31 cellular contexts compared by ENCODE assay signal in genomic region chr15:77706482-77707244, GRCh38.
"Had no signal": no experiment of that assay in that cellular context is flagged by ENCODE, and none has a peak within 500 bp of the region (broad histone marks: within the 10 kb centered on the region; RNA-seq: fewer than 3 reads in every experiment).

No MANE protein-coding gene starts in this region.

- H3K4me1 Mint-ChIP-seq: immature natural killer cell; mesothelial cell of epicardium; naive thymus-derived CD4-positive, alpha-beta T cell; stimulated activated naive CD8-positive, alpha-beta T cell treated with anti-CD3 and anti-CD28 coated beads, Interleukin-15, amount 100 ng/mL, for 72 hours had no signal

- H3K9me3 Mint-ChIP-seq: activated naive CD4-positive, alpha-beta T cell treated with anti-CD3 and anti-CD28 coated beads, Interleukin-2, amount 50 U/mL, for 72 hours; activated T-cell treated with anti-CD3 and anti-CD28 coated beads, Interleukin-2, amount 50 U/mL, for 72 hours; endodermal cell; immature natural killer cell; mesothelial cell of epicardium; naive thymus-derived CD4-positive, alpha-beta T cell; stimulated activated memory B cell treated with anti-CD40 and anti-IgM and Interleukin-4, amounts not matched to agents 10 μg/mL and 1 μg/mL and 100 μg/mL, for 72 hours; stimulated activated naive CD8-positive, alpha-beta T cell treated with anti-CD3 and anti-CD28 coated beads, Interleukin-15, amount 100 ng/mL, for 72 hours; T-helper 2 cell treated with Interferon-gamma antibody and Interleukin-4, amounts not matched to agents 5 μg/mL and 100 μg/mL, for 36 hours had no signal

- FAIRE-seq: kidney had no signal

- H2AFZ ChIP-seq: parathyroid adenoma had no signal

- H3K27me3 ChIP-seq: right atrium auricular region, upper lobe of right lung had no signal

- ATAC-seq: activated naive CD4-positive, alpha-beta T cell treated with anti-CD3 and anti-CD28 coated beads, Interleukin-2, amount 50 U/mL, for 72 hours; activated T-cell treated with anti-CD3 and anti-CD28 coated beads, Interleukin-2, amount 50 U/mL, for 72 hours; esophagus mucosa; heart left ventricle; left colon; naive thymus-derived CD4-positive, alpha-beta T cell; stimulated activated memory B cell treated with anti-CD40 and anti-IgM and Interleukin-4, amounts not matched to agents 10 μg/mL and 1 μg/mL and 100 μg/mL, for 72 hours; stimulated activated naive CD8-positive, alpha-beta T cell treated with anti-CD3 and anti-CD28 coated beads, Interleukin-15, amount 100 ng/mL, for 72 hours; upper lobe of right lung had no signal

- H3K4me1 ChIP-seq: heart left ventricle, parathyroid adenoma, right atrium auricular region, tibial artery, upper lobe of right lung had no signal

- H3K27me3 Mint-ChIP-seq: stimulated activated naive CD8-positive, alpha-beta T cell treated with anti-CD3 and anti-CD28 coated beads, Interleukin-15, amount 100 ng/mL, for 72 hours had no signal

- H3K4me3 Mint-ChIP-seq: activated T-cell treated with anti-CD3 and anti-CD28 coated beads, Interleukin-2, amount 50 U/mL, for 72 hours; brain; endodermal cell; immature natural killer cell; mesothelial cell of epicardium; naive thymus-derived CD4-positive, alpha-beta T cell; stimulated activated memory B cell treated with anti-CD40 and anti-IgM and Interleukin-4, amounts not matched to agents 10 μg/mL and 1 μg/mL and 100 μg/mL, for 72 hours; stimulated activated naive CD8-positive, alpha-beta T cell treated with anti-CD3 and anti-CD28 coated beads, Interleukin-15, amount 100 ng/mL, for 72 hours; T-helper 2 cell treated with Interferon-gamma antibody and Interleukin-4, amounts not matched to agents 5 μg/mL and 100 μg/mL, for 36 hours had no signal

- H3K36me3 ChIP-seq: cardiac muscle cell, heart left ventricle, right atrium auricular region, tibial artery, upper lobe of right lung had no signal

- H3K4me2 ChIP-seq: smooth muscle cell had no signal

- DNase-seq: activated CD4-positive, alpha-beta T cell treated with anti-CD3 and anti-CD28 coated beads for 4 hours; activated CD4-positive, alpha-beta T cell treated with anti-CD3 and anti-CD28 coated beads, Interleukin-2, amount 50 U/mL, for 4 hours; activated naive CD4-positive, alpha-beta T cell; activated T-cell treated with anti-CD3 and anti-CD28 coated beads for 4 hours; activated T-cell treated with anti-CD3 and anti-CD28 coated beads, Interleukin-2, amount 50 U/mL, for 72 hours; endodermal cell; foreskin fibroblast; heart left ventricle; hypothalamus; immature natural killer cell; kidney; left colon; naive thymus-derived CD4-positive, alpha-beta T cell; stimulated activated CD4-positive, alpha-beta T cell treated with anti-CD3 and anti-CD28 coated beads, Interleukin-1b, Interleukin-23, amount 100 ng/mL, for 48 hours; stimulated activated CD4-positive, alpha-beta T cell treated with anti-CD3 and anti-CD28 coated beads, Interleukin-4, amount 100 ng/mL, for 4 hours; stimulated activated CD8-positive, alpha-beta memory T cell treated with anti-CD3 and anti-CD28 coated beads, Interleukin-4, amount 100 ng/mL, for 48 hours; stimulated activated naive CD8-positive, alpha-beta T cell treated with anti-CD3 and anti-CD28 coated beads, Interleukin-15, amount 100 ng/mL, for 72 hours; substantia nigra; tibial artery; upper lobe of right lung had no signal

- H3K79me2 ChIP-seq: parathyroid adenoma had no signal

- H3K4me3 ChIP-seq: cardiac muscle cell, heart left ventricle, right atrium auricular region, smooth muscle cell, tibial artery, upper lobe of right lung had no signal

- H3K36me3 Mint-ChIP-seq: activated naive CD4-positive, alpha-beta T cell treated with anti-CD3 and anti-CD28 coated beads, Interleukin-2, amount 50 U/mL, for 72 hours; brain; immature natural killer cell; mesothelial cell of epicardium; naive thymus-derived CD4-positive, alpha-beta T cell; stimulated activated memory B cell treated with anti-CD40 and anti-IgM and Interleukin-4, amounts not matched to agents 10 μg/mL and 1 μg/mL and 100 μg/mL, for 72 hours had no signal

- H3K27ac ChIP-seq: cardiac muscle cell, heart left ventricle, parathyroid adenoma, right atrium auricular region, tibial artery, upper lobe of right lung, VCaP had no signal

- H3K9me3 ChIP-seq: heart left ventricle, right atrium auricular region, tibial artery, upper lobe of right lung had no signal

- H3K27ac Mint-ChIP-seq: activated T-cell treated with anti-CD3 and anti-CD28 coated beads, Interleukin-2, amount 50 U/mL, for 72 hours; brain; endodermal cell; immature natural killer cell; mesothelial cell of epicardium; naive thymus-derived CD4-positive, alpha-beta T cell; stimulated activated memory B cell treated with anti-CD40 and anti-IgM and Interleukin-4, amounts not matched to agents 10 μg/mL and 1 μg/mL and 100 μg/mL, for 72 hours; stimulated activated naive CD8-positive, alpha-beta T cell treated with anti-CD3 and anti-CD28 coated beads, Interleukin-15, amount 100 ng/mL, for 72 hours; T-helper 2 cell treated with Interferon-gamma antibody and Interleukin-4, amounts not matched to agents 5 μg/mL and 100 μg/mL, for 36 hours had no signal

- H3K9ac ChIP-seq: parathyroid adenoma had no signal
